ENCODE assay signal across 14 cellular contexts in the genomic region with DNA sequence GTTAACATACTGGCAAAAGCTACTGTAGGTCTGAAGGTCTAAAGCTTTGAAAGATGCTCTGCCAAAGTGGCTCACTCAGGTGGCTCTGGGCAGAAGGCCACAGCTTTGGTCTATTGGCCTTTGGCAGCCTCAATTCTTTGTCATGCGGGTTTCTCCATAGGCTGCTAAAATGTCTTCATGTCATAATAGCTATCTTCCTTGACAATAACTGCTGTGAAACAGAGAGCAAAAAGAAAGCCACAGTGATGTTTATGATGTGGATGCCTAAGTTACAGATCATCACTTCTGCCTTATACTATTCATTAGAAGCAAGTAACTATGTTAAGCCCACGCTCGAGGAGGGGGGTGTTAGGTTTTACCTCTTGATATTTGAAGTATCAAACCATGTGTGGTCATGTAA.
DNase-seq lines count a peak whose midpoint lies in the region; TF ChIP-seq lines count a peak whose summit lies in the region.
"Had no signal": no experiment of that assay in that cellular context is flagged by ENCODE, and none has a peak within 500 bp of the region (broad histone marks: within the 10 kb centered on the region; RNA-seq: fewer than 3 reads in every experiment).

No MANE protein-coding gene starts in this region.

- TF ChIP-seq POLR2A in testis (IDR thresholded peaks at IDR 0.05): no peak

- no peaks in the 10 kb centered on the region for H3K9me3 ChIP-seq in testis
- H3K9me3 ChIP-seq: HAP-1 had no signal

- no peak overlapping the region for H3K27ac ChIP-seq in testis
- H3K27ac ChIP-seq: KMS-11 had no signal

- no peak overlapping the region for H3K4me3 ChIP-seq in astrocyte of the spinal cord (ENCODE audit: low read depth, low read length)
- no peak overlapping the region for H3K4me3 ChIP-seq in testis
- H3K4me3 ChIP-seq: HAP-1 had no signal

- H3K36me3 ChIP-seq in testis (ENCODE audit: low read depth, missing control alignments): no peaks in the 10 kb centered on the region
- H3K36me3 ChIP-seq: HAP-1 had no signal

- 88 to 93% methylated on average over 3 of the region's 3 CpGs for WGBS in testis, 2 donors

- DNase-seq in HCEC 1CT: peak; percentile 59
- DNase-seq in NCI-H226: peak; percentile 43
- peak; percentile 72 for DNase-seq in astrocyte of the spinal cord (ENCODE audit: low read depth, low spot score)
- DNase-seq in non-pigmented ciliary epithelial cell (ENCODE audit: low read depth): peak; percentile 38
- no peak for DNase-seq in DMS 273 treated with DMSO at 0.1 percent for 48 hours (lab: John Stamatoyannopoulos, UW)
- DNase-seq in testis: no peak
- no peak for DNase-seq in superior temporal gyrus (ENCODE audit: extremely low spot score)
- DNase-seq: COR-L47, NCI-H1105, NCI-H1694, NCI-H524, Right ventricle myocardium superior had no signal

- no peak for TF ChIP-seq CTCF in astrocyte of the spinal cord (IDR thresholded peaks at IDR 0.05; ENCODE audit: low read depth, low read length)
- no peak for TF ChIP-seq CTCF in testis (IDR thresholded peaks at IDR 0.05)

- H3K27me3 ChIP-seq in testis: no peaks in the 10 kb centered on the region

- intact Hi-C loops in testis (cut with DNase I; ENCODE audit: low total_unique reads): no loop called here

- no peaks in the 10 kb centered on the region for H3K4me1 ChIP-seq in testis

- in situ Hi-C loops in astrocyte of the spinal cord (cut with HindIII; ENCODE audit: low sequenced_read_pairs): no loop called here

Comparison
In these comparisons a context has a peak if more than half of its experiments do, and no peak if none do; other contexts are left out.
1. DNase-seq: peak in HCEC 1CT (single experiment), NCI-H226 (single experiment), astrocyte of the spinal cord (single experiment) and non-pigmented ciliary epithelial cell (single experiment); none in DMS 273 treated with DMSO at 0.1 percent for 48 hours (single experiment), testis (single experiment) and superior temporal gyrus (single experiment).